8 cellular contexts compared by ENCODE assay signal in genomic region chr11:44727373-44728084, GRCh38. TPM values are rescaled to one million over a fixed set of nuclear protein-coding genes. Genes with fewer than 3 reads are reported as not detected.
DNase-seq lines count a peak whose midpoint lies in the region; ATAC-seq and TF ChIP-seq lines count a peak whose summit lies in the region.

No MANE protein-coding gene starts in this region.

- H3K27me3 ChIP-seq in heart right ventricle, result peaks cover 0 to 35% (median 0%) of the 10 kb centered on the region in 7 donors

- H3K36me3 Mint-ChIP-seq in type B pancreatic cell, result no peaks in the 10 kb centered on the region

- peak; percentile 95 for TF ChIP-seq CTCF in C4-2B (conservative IDR thresholded peaks at IDR 0.05)
- TF ChIP-seq CTCF in heart right ventricle (IDR thresholded peaks at IDR 0.05), result peak; percentile 90 to 98 (median 96)
- peak; percentile 99 for TF ChIP-seq CTCF in type B pancreatic cell (conservative IDR thresholded peaks at IDR 0.05)

- H3K27ac ChIP-seq in C4-2B (no peak overlapping the region), heart right ventricle (peak overlapping the region; percentile 84 to 95 (median 92))

- H3K4me1 ChIP-seq in heart right ventricle, result peaks cover 13 to 67% (median 58%) of the 10 kb centered on the region in 9 donors

- H3K27ac Mint-ChIP-seq in type B pancreatic cell, result peak overlapping the region; percentile 64

- H3K9me3 ChIP-seq in heart right ventricle, result no peaks in the 10 kb centered on the region

- peak overlapping the region; percentile 39 to 98 (median 84) for H3K4me3 ChIP-seq in heart right ventricle

- H3K27me3 Mint-ChIP-seq in type B pancreatic cell, result peaks cover 24% of the 10 kb centered on the region

- no peaks in the 10 kb centered on the region for H3K9me3 Mint-ChIP-seq in type B pancreatic cell

- no peaks in the 10 kb centered on the region for H3K36me3 ChIP-seq in heart right ventricle

- DNase-seq in KG1 (lab: John Stamatoyannopoulos, UW) (peak; percentile 47), SKM-1 treated with dmso at 0.1 percent for 144 hours (lab: John Stamatoyannopoulos, UW; ENCODE audit: unreplicated experiment) (peak; percentile 58), heart right ventricle (peak; percentile 87 to 92), posterior cingulate gyrus (peak; percentile 61 to 97 (median 79)), type B pancreatic cell (ENCODE audit: extremely low spot score, unreplicated experiment) (peak; percentile 94)
- DNase-seq in activated naive CD8-positive, alpha-beta T cell treated with anti-CD3 and anti-CD28 coated beads, Interleukin-2, amount 50 U/mL, for 16 hours (ENCODE audit: low read depth, low spot score), result peak; percentile 53

- H3K4me3 Mint-ChIP-seq in type B pancreatic cell, result peak overlapping the region; percentile 85

- peak; percentile 60 for ATAC-seq in GM19395 (IDR thresholded peaks at IDR 0.05; ENCODE audit: unreplicated experiment)
- peak; percentile 83 to 92 (median 90) for ATAC-seq in heart right ventricle

- intact Hi-C loops in heart right ventricle (cut with DNase I), result loop anchor here (1.0 to 10.0 kb wide), 25 partner anchors 35 to 380 kb away; partner anchors contain the start of gene CD82 (in 1 of the 10)
- intact Hi-C loops in posterior cingulate gyrus (cut with DNase I), result loop anchor here (5.0 kb wide), 4 partner anchors 105 to 185 kb away; no protein-coding TSS in a partner anchor

- peaks cover 42% of the 10 kb centered on the region for H3K4me1 Mint-ChIP-seq in type B pancreatic cell (ENCODE audit: unreplicated experiment)

- WGBS in heart right ventricle, 2 donors, result 1% methylated on average over 58 of the region's 58 CpGs

RNA-seq across cellular contexts. Expression of gene TSPAN18, which starts 0.8 kb away (rescaled TPM):
- 100 to 1,000 TPM in 4 of 10 donors, 10 to 100 TPM in 6; 74.2 to 140 (median 95.2) TPM for total RNA-seq in heart right ventricle
- 10 to 100 TPM; 37.7 to 42.6 TPM for polyA plus RNA-seq in heart right ventricle
- total RNA-seq in type B pancreatic cell (ENCODE audit: low replicate concordance), result 29.0 and 52.8 TPM in 2 replicates
